Comparison of ENCODE assay signal across 13 cellular contexts in the genomic region with DNA sequence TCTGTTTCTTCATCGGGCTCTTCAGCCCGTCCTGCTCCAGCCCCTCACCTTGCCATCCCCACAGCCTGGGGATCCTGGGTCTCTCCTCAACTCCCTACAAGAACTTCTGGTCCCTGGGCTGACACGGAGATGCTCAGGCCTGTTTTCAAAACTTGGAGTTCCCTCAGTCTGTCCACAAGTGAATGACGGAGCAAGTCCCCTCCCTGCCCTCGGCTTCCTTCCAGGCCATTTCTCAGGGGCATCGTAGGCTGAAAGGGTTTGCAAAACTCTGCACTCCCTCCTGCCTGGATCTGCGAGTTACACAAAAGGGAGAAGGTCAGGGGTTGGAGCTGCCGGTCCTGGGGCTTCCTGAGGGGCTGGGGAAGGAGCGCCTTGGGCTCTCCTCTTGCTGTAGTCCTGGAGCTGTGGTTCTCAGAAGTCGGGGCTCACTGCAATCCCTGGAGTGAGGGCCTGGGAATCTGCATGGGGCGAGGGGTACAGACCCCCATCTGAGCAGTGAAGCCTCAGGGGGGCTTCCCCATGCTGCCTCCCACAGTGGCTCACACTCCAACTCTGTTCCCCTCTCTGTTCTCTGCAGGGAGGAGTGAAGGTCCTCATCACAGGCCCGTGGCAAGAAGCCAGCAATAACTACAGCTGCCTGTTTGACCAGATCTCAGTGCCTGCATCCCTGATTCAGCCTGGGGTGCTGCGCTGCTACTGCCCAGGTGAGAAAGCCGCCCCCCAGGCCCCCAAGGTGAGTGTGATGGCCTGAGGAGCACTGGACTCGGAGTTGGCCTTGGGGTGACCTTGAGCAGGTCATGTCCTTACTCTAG.
DNase-seq lines count a peak whose midpoint lies in the region; ATAC-seq, FAIRE-seq and TF ChIP-seq lines count a peak whose summit lies in the region.
"Had no signal": no experiment of that assay in that cellular context is flagged by ENCODE, and none has a peak within 500 bp of the region (broad histone marks: within the 10 kb centered on the region; RNA-seq: fewer than 3 reads in every experiment).

No MANE protein-coding gene starts in this region.

- H2BK12ac ChIP-seq in H1 (ENCODE audit: low read depth, low read length) = peak overlapping the region; percentile 72; the same call in 1 of the 2 replicates

- peak; percentile 38 for DNase-seq in BE2C
- DNase-seq in H7 = peak; percentile 71
- DNase-seq in H1 (ENCODE audit: low read depth in 1 of 2, low spot score in 2 of 2) = peak in 1 of 2 experiments; percentile 54
- no peak for DNase-seq in 8988T
- DNase-seq in stimulated activated CD8-positive, alpha-beta memory T cell treated with anti-CD3 and anti-CD28 coated beads, Interleukin-4, amount 100 ng/mL, for 48 hours = no peak
- no peak for DNase-seq in NCI-H526 (lab: John Stamatoyannopoulos, UW)
- DNase-seq: cerebellar nuclear complex, DND-41, erythroblast, MG63 had no signal

- H3K79me2 ChIP-seq in H1 (ENCODE audit: control insufficient read depth in 1 of 2, insufficient read depth in 2 of 2, low read length in 2 of 2) = no peaks in the 10 kb centered on the region

- peak overlapping the region; percentile 11 for H3K4ac ChIP-seq in H1 (replicated peaks; ENCODE audit: insufficient read length, low read depth, low read length)

- no peaks in the 10 kb centered on the region for H3K23me2 ChIP-seq in H1 (ENCODE audit: low read depth, low read length)

- H4K20me1 ChIP-seq in H1 (replicated peaks in 1 of 2; ENCODE audit: control insufficient read depth in 1 of 2, insufficient read depth in 2 of 2, low read length in 2 of 2) = no peaks in the 10 kb centered on the region

- H3K27me3 ChIP-seq in BE2C (no peaks in the 10 kb centered on the region), H7 (ENCODE audit: control insufficient read depth, insufficient read depth, low read length) (peaks cover 3% of the 10 kb centered on the region; the same call in 1 of the 2 replicates), H1 (replicated peaks in 1 of 4; ENCODE audit: control insufficient read depth in 3 of 4, extremely low read depth in 1 of 4, insufficient read depth in 3 of 4, low read length in 3 of 4) (no peaks in the 10 kb centered on the region; a peak in 1 of 7 replicates), gastroesophageal sphincter (peaks cover 11% of the 10 kb centered on the region)
- H3K27me3 ChIP-seq: MG63 had no signal

- H2AFZ ChIP-seq in H1 (ENCODE audit: low read length) = peak overlapping the region; percentile 47; the same call in 1 of the 2 replicates

- no peak overlapping the region for H3K56ac ChIP-seq in H1 (replicated peaks; ENCODE audit: insufficient read length, low read depth, low read length)

- H4K8ac ChIP-seq in H1 (ENCODE audit: extremely low read depth, insufficient read depth, low read length) = peak overlapping the region; percentile 88; the same call in 1 of the 2 replicates

- H4K91ac ChIP-seq in H1 (replicated peaks; ENCODE audit: insufficient read length, low read length) = no peak overlapping the region

- POLR2A ChIA-PET in H1 (lab: Charles Lee; ENCODE audit: partially characterized antibody) = interaction anchor here (1.6 to 3.6 kb wide), 2 partner anchors 9 to 83 kb away, joined by 7 to 36 read pairs; no protein-coding TSS in a partner anchor

- H3K23ac ChIP-seq in H1 (ENCODE audit: insufficient read length) = no peak overlapping the region

- H2BK20ac ChIP-seq in H1 (ENCODE audit: low read length) = no peak overlapping the region

- H4K5ac ChIP-seq in H1 (ENCODE audit: insufficient read length, low read depth, low read length) = no peak overlapping the region

- H3K4me1 ChIP-seq in BE2C (peaks cover 29% of the 10 kb centered on the region), H1 (replicated peaks in 1 of 4; ENCODE audit: control insufficient read depth in 3 of 4, insufficient read depth in 4 of 4, low read length in 3 of 4) (peaks cover 0 to 23% (median 12%) of the 10 kb centered on the region in 4 experiments; a peak in 6 of 7 replicates), mesodermal cell (ENCODE audit: control insufficient read depth, insufficient read depth, low read length, poor library complexity, severe bottlenecking) (peaks cover 5% of the 10 kb centered on the region), gastroesophageal sphincter (peaks cover 0 to 24% (median 11%) of the 10 kb centered on the region in 3 donors)

- peak overlapping the region; percentile 94; the same call in 1 of the 2 replicates for H3K18ac ChIP-seq in H1 (ENCODE audit: extremely low read depth, low read length)

- H3K9me3 ChIP-seq in BE2C (no peaks in the 10 kb centered on the region), H1 (ENCODE audit: insufficient read depth in 2 of 2, low read depth in 1 of 2, low read length in 1 of 2) (no peaks in the 10 kb centered on the region), mesodermal cell (ENCODE audit: control insufficient read depth, low read length) (no peaks in the 10 kb centered on the region), gastroesophageal sphincter (no peaks in the 10 kb centered on the region)
- H3K9me3 ChIP-seq: MG63, suprapubic skin had no signal

- no peak overlapping the region; a peak in 1 of 7 replicates for H3K9ac ChIP-seq in H1 (replicated peaks in 1 of 4; ENCODE audit: extremely low read depth in 1 of 4, low read depth in 3 of 4, low read length in 3 of 4)

- H3K4me3 ChIP-seq in BE2C (ENCODE audit: low read depth, low read length) (no peak overlapping the region), H7 (ENCODE audit: insufficient read depth, low read depth, low read length) (no peak overlapping the region), H1 (ENCODE audit: extremely low read depth in 1 of 4, insufficient read depth in 2 of 4, low read depth in 3 of 4, low read length in 4 of 4) (peak overlapping the region in 1 of 4 experiments; percentile 42; a peak in 1 of 8 replicates), mesodermal cell (ENCODE audit: extremely low read depth, insufficient read depth, low read length, poor library complexity, severe bottlenecking) (no peak overlapping the region), gastroesophageal sphincter (no peak overlapping the region)
- H3K4me3 ChIP-seq: MG63 had no signal

- H2BK5ac ChIP-seq in H1 (ENCODE audit: low read depth, low read length) = peak overlapping the region; percentile 76; the same call in 1 of the 2 replicates

- TF ChIP-seq CTCF in BE2C (IDR thresholded peaks at IDR 0.05; ENCODE audit: low read depth, low read length) (no peak), H1 (IDR thresholded peaks at IDR 0.05; ENCODE audit: control extremely low read depth in 1 of 3, insufficient read depth in 1 of 3, low read depth in 1 of 3, low read length in 3 of 3) (no peak), gastroesophageal sphincter (IDR thresholded peaks at IDR 0.05) (no peak)

- no peak overlapping the region for H3K27ac ChIP-seq in H1 (ENCODE audit: low read depth, low read length)
- peak overlapping the region; percentile 29 for H3K27ac ChIP-seq in mesodermal cell (ENCODE audit: low read depth, low read length, severe bottlenecking)
- H3K27ac ChIP-seq in gastroesophageal sphincter = no peak overlapping the region
- H3K27ac ChIP-seq: suprapubic skin had no signal

- H3K4me2 ChIP-seq in H1 (ENCODE audit: insufficient read depth in 1 of 2, low read depth in 2 of 2, low read length in 2 of 2) = peak overlapping the region; percentile 11 to 60; a peak in 3 of 4 replicates

- TF ChIP-seq RAD21 in H1 (IDR thresholded peaks at IDR 0.05 in 1 of 2, conservative IDR thresholded peaks at IDR 0.05 in 1 of 2; ENCODE audit: low read depth in 2 of 2, low read length in 2 of 2) = no peak

- no peak for FAIRE-seq in H1 (lab: Jason Lieb, UNC)

- CTCF ChIA-PET in H1 (lab: Charles Lee; ENCODE audit: partially characterized antibody) = interaction anchor here (0.6 to 23.6 kb wide), 19 partner anchors 10 to 255 kb away, joined by 3 to 554 read pairs (median 18); a partner anchor contains a TSS

- H2AK5ac ChIP-seq in H1 (ENCODE audit: low read depth, low read length) = no peak overlapping the region; the same call in 1 of the 2 replicates

- no peak for TF ChIP-seq EP300 in H1 (IDR thresholded peaks at IDR 0.05; ENCODE audit: borderline replicate concordance in 1 of 2, low read depth in 2 of 2, low read length in 2 of 2)
- TF ChIP-seq EP300 in gastroesophageal sphincter (IDR thresholded peaks at IDR 0.05) = no peak

- no peaks in the 10 kb centered on the region for H3K79me1 ChIP-seq in H1 (ENCODE audit: low read depth, low read length)

- H2BK15ac ChIP-seq in H1 (ENCODE audit: low read length) = peak overlapping the region; percentile 90; the same call in 1 of the 2 replicates

- 63% methylated on average over 15 of the region's 15 CpGs; no CpG with 5 or more reads in 1 of the 2 experiments for WGBS in H1 (ENCODE audit: extremely low coverage in 1 of 2, insufficient coverage in 1 of 2, insufficient read length in 1 of 2, insufficient replicate concordance in 2 of 2, low coverage in 1 of 2, low lambda C conversion rate in 2 of 2, missing lambda C conversion rate in 1 of 2), 2 experiments
- 65 to 67% methylated on average over 13 to 15 of the region's 15 CpGs for WGBS in mesodermal cell (ENCODE audit: insufficient coverage in 2 of 2), 2 experiments
- 40% methylated on average over 3 of the region's 15 CpGs; no CpG with 5 or more reads in 1 of the 2 donors for WGBS in gastroesophageal sphincter (ENCODE audit: low coverage in 1 of 2), 2 donors

- no peak overlapping the region for H3K14ac ChIP-seq in H1 (ENCODE audit: insufficient read length)

- H3K36me3 ChIP-seq in BE2C (no peaks in the 10 kb centered on the region), H7 (replicated peaks; ENCODE audit: control insufficient read depth, insufficient read depth, low read length) (no peaks in the 10 kb centered on the region), H1 (ENCODE audit: control insufficient read depth in 2 of 4, insufficient read depth in 4 of 4, low read length in 3 of 4) (no peaks in the 10 kb centered on the region), mesodermal cell (ENCODE audit: control insufficient read depth, insufficient read depth, low read length) (no peaks in the 10 kb centered on the region), gastroesophageal sphincter (no peaks in the 10 kb centered on the region)
- H3K36me3 ChIP-seq: MG63, suprapubic skin had no signal

- no peak for TF ChIP-seq POLR2A in H1 (IDR thresholded peaks at IDR 0.05; ENCODE audit: control extremely low read depth in 1 of 2, low read depth in 2 of 2, low read length in 2 of 2)
- no peak for TF ChIP-seq POLR2A in gastroesophageal sphincter (IDR thresholded peaks at IDR 0.05)

- peak overlapping the region; percentile 4 for H2BK120ac ChIP-seq in H1 (replicated peaks; ENCODE audit: low read depth, low read length)

- no peak for ATAC-seq in gastroesophageal sphincter

TF ChIP-seq in H1, 55 proteins besides CTCF, POLR2A, EP300 and RAD21 (continues in another document):
- TF ChIP-seq SP4 (IDR thresholded peaks at IDR 0.05; ENCODE audit: low read length) = no peak
- TF ChIP-seq EGR1 (IDR thresholded peaks at IDR 0.05; ENCODE audit: borderline replicate concordance, low read depth, low read length) = no peak
- TF ChIP-seq ZNF274 (IDR thresholded peaks at IDR 0.05; ENCODE audit: borderline replicate concordance, extremely low read depth, low read length) = no peak
- TF ChIP-seq SP2 (IDR thresholded peaks at IDR 0.05; ENCODE audit: low read length) = no peak
- no peak for TF ChIP-seq TEAD4 (IDR thresholded peaks at IDR 0.05; ENCODE audit: low read depth, low read length)
- TF ChIP-seq KDM1A (IDR thresholded peaks at IDR 0.05; ENCODE audit: borderline replicate concordance, low read length) = no peak

Comparison
In these comparisons a context has a peak if more than half of its experiments do, and no peak if none do; other contexts are left out.
1. DNase-seq: peak in BE2C (single experiment) and H7 (single experiment); none in 8988T (single experiment), stimulated activated CD8-positive, alpha-beta memory T cell treated with anti-CD3 and anti-CD28 coated beads, Interleukin-4, amount 100 ng/mL, for 48 hours (single experiment) and NCI-H526 (0 of 2).